ENCODE assay signal across 15 cellular contexts in genomic region chr2:120850551-120850950, GRCh38.
DNase-seq lines count a peak whose midpoint lies in the region; ATAC-seq and TF ChIP-seq lines count a peak whose summit lies in the region.
"Had no signal": no experiment of that assay in that cellular context is flagged by ENCODE, and none has a peak within 500 bp of the region (broad histone marks: within the 10 kb centered on the region; RNA-seq: fewer than 3 reads in every experiment).

No MANE protein-coding gene starts in this region.

- H3K4me2 ChIP-seq in osteoblast (ENCODE audit: insufficient read depth, low read length) = no peak overlapping the region

- H3K27me3 Mint-ChIP-seq in natural killer cell treated with Interleukin-12 subunit alpha and Interleukin-12 subunit beta and Interleukin-15 and Interleukin-18, amount 100 ng/mL, for 72 hours = peaks cover 0 to 2% of the 10 kb centered on the region in 2 donors
- no peaks in the 10 kb centered on the region for H3K27me3 Mint-ChIP-seq in natural killer cell (ENCODE audit: low read depth in 2 of 2)
- H3K27me3 Mint-ChIP-seq: B cell; CD4-positive, alpha-beta T cell had no signal

- ATAC-seq in natural killer cell treated with Interleukin-12 subunit alpha and Interleukin-12 subunit beta and Interleukin-15 and Interleukin-18, amount 100 ng/mL, for 72 hours = no peak
- ATAC-seq in natural killer cell = no peak
- ATAC-seq in esophagus mucosa = peak; percentile 33
- no peak for ATAC-seq in aorta (ENCODE audit: low FRiP score)
- ATAC-seq: HCT116 had no signal

- in situ Hi-C loops in ACHN (cut with HindIII; ENCODE audit: low pct_ligation_motif_present, low pct_unique_long_range_greater_than_20kb, low sequenced_read_pairs) = no loop called here

- no peaks in the 10 kb centered on the region for H3K9me3 ChIP-seq in osteoblast (ENCODE audit: low read depth, low read length)
- no peaks in the 10 kb centered on the region for H3K9me3 ChIP-seq in aorta (ENCODE audit: control insufficient read depth, low read length)

- WGBS in aorta, 2 donors = 78 to 79% methylated on average over 5 of the region's 5 CpGs

- H3K36me3 ChIP-seq in osteoblast (ENCODE audit: insufficient read depth, low read length) (peaks cover 6% of the 10 kb centered on the region), aorta (ENCODE audit: control insufficient read depth in 1 of 2, insufficient read depth in 2 of 2, low read length in 1 of 2) (no peaks in the 10 kb centered on the region)

- H3K4me1 Mint-ChIP-seq in natural killer cell treated with Interleukin-12 subunit alpha and Interleukin-12 subunit beta and Interleukin-15 and Interleukin-18, amount 100 ng/mL, for 72 hours (ENCODE audit: low read depth in 2 of 2) = no peaks in the 10 kb centered on the region
- H3K4me1 Mint-ChIP-seq in natural killer cell = no peaks in the 10 kb centered on the region
- H3K4me1 Mint-ChIP-seq: B cell had no signal

- no peaks in the 10 kb centered on the region for H3K9me3 Mint-ChIP-seq in natural killer cell treated with Interleukin-12 subunit alpha and Interleukin-12 subunit beta and Interleukin-15 and Interleukin-18, amount 100 ng/mL, for 72 hours
- H3K9me3 Mint-ChIP-seq in natural killer cell = peaks cover 0 to 4% of the 10 kb centered on the region in 2 donors

- H3K27me3 ChIP-seq in osteoblast (ENCODE audit: insufficient read depth, low read length) = no peaks in the 10 kb centered on the region
- no peaks in the 10 kb centered on the region for H3K27me3 ChIP-seq in aorta (ENCODE audit: control insufficient read depth in 1 of 2, insufficient read depth in 2 of 2, low read length in 1 of 2)

- H3K27ac ChIP-seq in osteoblast (ENCODE audit: low read depth, low read length) = no peak overlapping the region
- H3K27ac ChIP-seq in aorta (ENCODE audit: low read depth in 1 of 2, low read length in 2 of 2) = no peak overlapping the region

- H3K4me3 ChIP-seq in osteoblast (ENCODE audit: insufficient read depth, low read length) = no peak overlapping the region
- H3K4me3 ChIP-seq in aorta (ENCODE audit: low read length in 2 of 2) = no peak overlapping the region

- no peaks in the 10 kb centered on the region for H3K4me1 ChIP-seq in osteoblast (ENCODE audit: insufficient read depth, low read length)
- no peaks in the 10 kb centered on the region for H3K4me1 ChIP-seq in aorta (ENCODE audit: control insufficient read depth in 1 of 2, insufficient read depth in 2 of 2, low read length in 2 of 2)

- H2AFZ ChIP-seq in osteoblast (ENCODE audit: low read length) = no peak overlapping the region

- H3K27ac Mint-ChIP-seq in natural killer cell treated with Interleukin-12 subunit alpha and Interleukin-12 subunit beta and Interleukin-15 and Interleukin-18, amount 100 ng/mL, for 72 hours = no peak overlapping the region
- H3K27ac Mint-ChIP-seq in natural killer cell = no peak overlapping the region
- H3K27ac Mint-ChIP-seq: B cell; CD4-positive, alpha-beta T cell had no signal

- H3K4me3 Mint-ChIP-seq in natural killer cell treated with Interleukin-12 subunit alpha and Interleukin-12 subunit beta and Interleukin-15 and Interleukin-18, amount 100 ng/mL, for 72 hours = no peak overlapping the region
- no peak overlapping the region for H3K4me3 Mint-ChIP-seq in natural killer cell
- H3K4me3 Mint-ChIP-seq: B cell; CD4-positive, alpha-beta T cell had no signal

- no peaks in the 10 kb centered on the region for H3K36me3 Mint-ChIP-seq in natural killer cell treated with Interleukin-12 subunit alpha and Interleukin-12 subunit beta and Interleukin-15 and Interleukin-18, amount 100 ng/mL, for 72 hours
- H3K36me3 Mint-ChIP-seq in natural killer cell = no peaks in the 10 kb centered on the region

- intact Hi-C loops in natural killer cell (cut with micrococcal nuclease) (no loop called here), aorta (cut with DNase I) (loop anchor here in 1 of 2 donors (10.0 kb wide), 1 partner anchor 224 kb away; no protein-coding TSS in a partner anchor)

- H3K79me2 ChIP-seq in osteoblast (ENCODE audit: insufficient read depth, low read length) = peaks cover 20% of the 10 kb centered on the region

- peak; percentile 52 for DNase-seq in natural killer cell treated with Interleukin-12 subunit alpha and Interleukin-12 subunit beta and Interleukin-15 and Interleukin-18, amount 100 ng/mL, for 72 hours (ENCODE audit: low spot score)
- DNase-seq in natural killer cell (no peak), osteoblast (ENCODE audit: insufficient read length, low spot score, missing footprints) (peak; percentile 43), aorta (peak; percentile 6 to 50), kidney glomerular epithelial cell (lab: John Stamatoyannopoulos, UW) (no peak), ACHN (no peak), HT-29 (ENCODE audit: low spot score) (no peak)
- DNase-seq: C1 segment of cervical spinal cord; Calu3; CD4-positive, alpha-beta T cell; DMS 273 treated with DMSO at 0.1 percent for 48 hours; IMR-90 had no signal

- TF ChIP-seq CTCF in natural killer cell (IDR thresholded peaks at IDR 0.05) (no peak), osteoblast (IDR thresholded peaks at IDR 0.05; ENCODE audit: extremely low read depth, low read depth, low read length) (no peak)

- H4K20me1 ChIP-seq in osteoblast (ENCODE audit: insufficient read depth, low read length) = peaks cover 19% of the 10 kb centered on the region

Comparison
In these comparisons a context has a peak if more than half of its experiments do, and no peak if none do; other contexts are left out.
1. DNase-seq: peak in natural killer cell treated with Interleukin-12 subunit alpha and Interleukin-12 subunit beta and Interleukin-15 and Interleukin-18, amount 100 ng/mL, for 72 hours (single experiment), osteoblast (single experiment) and aorta (2 of 2); none in natural killer cell (single experiment), kidney glomerular epithelial cell (single experiment), ACHN (single experiment) and HT-29 (single experiment).